In the genomic region with DNA sequence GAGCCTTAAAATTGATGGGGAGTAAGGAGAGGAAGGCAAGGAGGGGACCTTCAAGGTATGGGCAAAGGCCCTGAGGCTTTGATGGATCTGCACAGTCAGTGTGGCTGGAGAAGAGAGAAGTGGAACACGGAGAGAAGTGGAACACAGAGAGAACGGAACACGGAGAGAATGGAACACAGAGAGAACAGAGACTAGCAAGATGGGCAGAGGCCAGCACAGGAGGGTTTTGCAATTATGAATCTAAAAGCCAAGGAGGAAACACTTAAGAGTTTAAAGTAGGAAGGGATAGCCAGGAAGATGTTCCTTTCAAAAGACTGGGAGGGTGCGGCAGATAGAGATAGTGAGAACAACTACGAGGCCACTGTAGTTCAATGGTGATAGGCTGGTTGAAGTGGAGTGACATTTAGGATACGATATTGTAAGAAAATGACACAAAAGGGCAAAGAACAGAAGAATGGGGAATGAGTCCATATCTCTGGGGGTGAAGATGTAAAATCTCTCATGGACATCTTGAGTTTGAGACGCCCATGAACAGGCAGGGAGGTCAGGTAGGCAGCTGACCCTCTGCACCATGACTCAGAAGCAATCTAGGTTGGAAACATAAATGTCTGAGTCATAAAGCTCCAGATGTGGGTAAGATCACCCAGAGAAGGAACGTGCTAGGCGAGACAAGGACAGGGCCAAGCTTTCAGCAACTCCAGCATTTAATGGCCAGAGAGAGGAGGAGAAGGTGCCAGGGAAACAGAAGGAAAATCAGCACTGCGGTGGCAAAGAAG, we compare ENCODE assay signal across 1 cellular context.
A peak's percentile ranks its signal among the peaks of the same experiment; 100 is the strongest.
TF ChIP-seq lines count a peak whose summit lies in the region.

No MANE protein-coding gene starts in this region.

TF ChIP-seq in HCT116, 20 proteins besides CTCF, POLR2A, EP300 and RAD21 (continued from another document):
- TF ChIP-seq REST (IDR thresholded peaks at IDR 0.05; ENCODE audit: low read depth) (no peak), FOSL1 (IDR thresholded peaks at IDR 0.05; ENCODE audit: low read depth) (peak; percentile 95), ZFX (IDR thresholded peaks at IDR 0.05) (no peak), SRF (IDR thresholded peaks at IDR 0.05; ENCODE audit: low read depth) (0 out of 2 replicates have a peak, but pooled peaks have one; percentile 55), CEBPB (IDR thresholded peaks at IDR 0.05; ENCODE audit: low read depth) (0 out of 2 replicates have a peak, but pooled peaks have one; percentile 37), EZH2 (IDR thresholded peaks at IDR 0.05) (no peak), YY1 (IDR thresholded peaks at IDR 0.05; ENCODE audit: extremely low read depth, insufficient replicate concordance, low read depth, low read length) (no peak), JUND (IDR thresholded peaks at IDR 0.05) (peak; percentile 95), EZH2phosphoT487 (IDR thresholded peaks at IDR 0.05; ENCODE audit: borderline replicate concordance) (no peak)
